ENCODE assay signal across 22 cellular contexts in genomic region chr1:78113156-78113916, GRCh38.
A peak's percentile ranks its signal among the peaks of the same experiment; 100 is the strongest.
DNase-seq lines count a peak whose midpoint lies in the region; ATAC-seq and TF ChIP-seq lines count a peak whose summit lies in the region.
"Had no signal": no experiment of that assay in that cellular context is flagged by ENCODE, and none has a peak within 500 bp of the region (broad histone marks: within the 10 kb centered on the region; RNA-seq: fewer than 3 reads in every experiment).

No MANE protein-coding gene starts in this region.

- BruUV-seq in IMR-90 (replicated peaks; lab: Mats Ljungman, UMichigan), result no TSS peak

- H3K18ac ChIP-seq in IMR-90 (ENCODE audit: low read depth, low read length), result peak overlapping the region; percentile 62; the same call in 1 of the 2 replicates

- DNase-seq in IMR-90 (no peak), WTC11 (ENCODE audit: low spot score) (no peak), esophagus squamous epithelium (lab: John Stamatoyannopoulos, UW) (no peak), NCI-H748 (lab: John Stamatoyannopoulos, UW; ENCODE audit: unreplicated experiment) (no peak), NCI-H524 (lab: John Stamatoyannopoulos, UW) (no peak)
- DNase-seq: activated CD4-positive, alpha-beta T cell treated with anti-CD3 and anti-CD28 coated beads for 4 hours; activated effector memory CD4-positive, alpha-beta T cell treated with anti-CD3 and anti-CD28 coated beads, Interleukin-2, amount 50 U/mL, for 16 hours; activated naive CD8-positive, alpha-beta T cell treated with anti-CD3 and anti-CD28 coated beads, Interleukin-2, amount 10 ng/mL, durations not matched to agents 7 days and 5 days; COR-L47; mesendoderm; NCI-H1436 treated with DMSO at 0.1 percent for 48 hours; NCI-H2081 treated with DMSO at 0.1 percent for 48 hours; NCI-H2227 treated with DMSO at 0.1 percent for 48 hours; NCI-H526 treated with DMSO at 0.1 percent for 48 hours; stimulated activated CD4-positive, alpha-beta T cell treated with anti-CD3 and anti-CD28 coated beads, Interleukin-4, amount 100 ng/mL, for 4 hours; trophoblast cell had no signal

- no peaks in the 10 kb centered on the region for H3K9me3 Mint-ChIP-seq in WTC11
- H3K9me3 Mint-ChIP-seq: activated naive CD8-positive, alpha-beta T cell treated with anti-CD3 and anti-CD28 coated beads, Interleukin-2, amount 10 ng/mL, durations not matched to agents 7 days and 5 days; central memory CD8-positive, alpha-beta T cell; dendritic cell treated with granulocyte-macrophage colony-stimulating factor and Interleukin-4, amounts not matched to agents 40 ng/mL and 50 ng/mL, for 4 days; endodermal cell; T-helper 2 cell treated with Interferon-gamma antibody and Interleukin-4, amounts not matched to agents 5 μg/mL and 100 μg/mL, for 36 hours had no signal

- H4K5ac ChIP-seq in IMR-90 (ENCODE audit: low read depth, low read length), result peak overlapping the region; percentile 5; the same call in 1 of the 2 replicates

- no peaks in the 10 kb centered on the region for H3K4me1 Mint-ChIP-seq in WTC11
- H3K4me1 Mint-ChIP-seq: central memory CD8-positive, alpha-beta T cell had no signal

- H2AK9ac ChIP-seq in IMR-90 (replicated peaks; ENCODE audit: low read depth, low read length, poor library complexity), result no peak overlapping the region

- no peak overlapping the region for H2BK15ac ChIP-seq in IMR-90 (ENCODE audit: low read depth, low read length)

- H3K27me3 ChIP-seq in IMR-90 (ENCODE audit: control insufficient read depth, insufficient read depth, low read length), result no peaks in the 10 kb centered on the region
- no peaks in the 10 kb centered on the region for H3K27me3 ChIP-seq in esophagus squamous epithelium
- H3K27me3 ChIP-seq in skeletal muscle tissue (ENCODE audit: control insufficient read depth in 3 of 3, insufficient read depth in 3 of 3, low read length in 3 of 3), result no peaks in the 10 kb centered on the region

- H4K20me1 ChIP-seq in IMR-90 (ENCODE audit: insufficient read depth, low read length), result no peaks in the 10 kb centered on the region

- H3K9ac ChIP-seq in IMR-90 (ENCODE audit: low read depth, low read length), result no peak overlapping the region
- H3K9ac ChIP-seq in skeletal muscle tissue (ENCODE audit: low read depth in 1 of 3, low read length in 3 of 3), result no peak overlapping the region

- TF ChIP-seq RAD21 in IMR-90 (IDR thresholded peaks at IDR 0.05; ENCODE audit: low read length), result no peak

- in situ Hi-C loops in IMR-90 (cut with MboI; ENCODE audit: low sequenced_read_pairs), result loop anchor here (10.0 to 25.0 kb wide), 3 partner anchors 139 to 526 kb away; partner anchors contain the start of gene FUBP1

- H3K4me1 ChIP-seq in IMR-90 (ENCODE audit: control insufficient read depth, insufficient read depth, low read length), result 0 out of 2 replicates have a peak, but pooled peaks cover 2% of the 10 kb centered on the region
- H3K4me1 ChIP-seq in esophagus squamous epithelium, result peaks cover 0 to 15% (median 4%) of the 10 kb centered on the region in 3 donors
- peaks cover 6 to 13% (median 9%) of the 10 kb centered on the region in 3 donors for H3K4me1 ChIP-seq in skeletal muscle tissue (ENCODE audit: control insufficient read depth in 3 of 3, insufficient read depth in 3 of 3, low read length in 3 of 3)

- H3K36me3 Mint-ChIP-seq in WTC11, result no peaks in the 10 kb centered on the region
- H3K36me3 Mint-ChIP-seq: activated naive CD8-positive, alpha-beta T cell treated with anti-CD3 and anti-CD28 coated beads, Interleukin-2, amount 10 ng/mL, durations not matched to agents 7 days and 5 days had no signal

- H3K36me3 ChIP-seq in IMR-90 (ENCODE audit: control insufficient read depth, insufficient read depth, low read length) (no peaks in the 10 kb centered on the region), esophagus squamous epithelium (no peaks in the 10 kb centered on the region), skeletal muscle tissue (ENCODE audit: control insufficient read depth in 3 of 3, insufficient read depth in 3 of 3, low read length in 3 of 3) (no peaks in the 10 kb centered on the region)

- no peak overlapping the region for H3K23ac ChIP-seq in IMR-90 (ENCODE audit: low read depth, low read length)

- H4K91ac ChIP-seq in IMR-90 (ENCODE audit: insufficient read depth, low read depth, low read length), result no peak overlapping the region

- H2BK120ac ChIP-seq in IMR-90 (ENCODE audit: low read depth, low read length), result peak overlapping the region; percentile 1; the same call in 1 of the 2 replicates

- no peak overlapping the region for H3K4me3 ChIP-seq in IMR-90 (ENCODE audit: insufficient read depth, low read depth, low read length)
- H3K4me3 ChIP-seq in esophagus squamous epithelium, result no peak overlapping the region
- H3K4me3 ChIP-seq in skeletal muscle tissue (ENCODE audit: low read length in 3 of 3), result peak overlapping the region in 1 of 3 donors; percentile 63

- 88% methylated on average over 3 of the region's 6 CpGs; no CpG with 5 or more reads in 1 of the 2 experiments for WGBS in IMR-90 (ENCODE audit: extremely low coverage in 2 of 2, insufficient read length in 1 of 2), 2 experiments
- WGBS in esophagus squamous epithelium, 2 donors, result 68 to 83% methylated on average over 6 of the region's 6 CpGs

- intact Hi-C loops in IMR-90 (cut with micrococcal nuclease) (loop anchor here (10.0 kb wide), 1 partner anchor 289 kb away; no protein-coding TSS in a partner anchor), esophagus squamous epithelium (cut with DNase I) (loop anchor here (10.0 kb wide), 1 partner anchor 139 kb away; the partner anchor contains the start of gene FUBP1)

- no peak overlapping the region for H2AFZ ChIP-seq in IMR-90 (replicated peaks; ENCODE audit: low read length, poor library complexity)

- ATAC-seq in IMR-90 (ENCODE audit: low read depth) (no peak), WTC11 (no peak), GM18870 (IDR thresholded peaks at IDR 0.05; ENCODE audit: unreplicated experiment) (no peak)

- no peak overlapping the region for H3K27ac Mint-ChIP-seq in WTC11
- H3K27ac Mint-ChIP-seq: activated naive CD8-positive, alpha-beta T cell treated with anti-CD3 and anti-CD28 coated beads, Interleukin-2, amount 10 ng/mL, durations not matched to agents 7 days and 5 days; dendritic cell treated with granulocyte-macrophage colony-stimulating factor and Interleukin-4, amounts not matched to agents 40 ng/mL and 50 ng/mL, for 4 days; endodermal cell; T-helper 2 cell treated with Interferon-gamma antibody and Interleukin-4, amounts not matched to agents 5 μg/mL and 100 μg/mL, for 36 hours had no signal

- H3K9me1 ChIP-seq in IMR-90 (ENCODE audit: insufficient read depth, low read length), result peaks cover 2% of the 10 kb centered on the region; the same call in 1 of the 2 replicates

- H2BK20ac ChIP-seq in IMR-90 (ENCODE audit: low read depth, low read length), result peak overlapping the region; percentile 29; the same call in 1 of the 2 replicates

- no peak overlapping the region for H3K4me2 ChIP-seq in IMR-90 (ENCODE audit: low read depth, low read length)

- dilution Hi-C loops in IMR-90 (cut with HindIII; ENCODE audit: low sequenced_read_pairs, unreplicated experiment), result no loop called here

- H3K4me3 Mint-ChIP-seq in WTC11, result no peak overlapping the region
- H3K4me3 Mint-ChIP-seq: activated naive CD8-positive, alpha-beta T cell treated with anti-CD3 and anti-CD28 coated beads, Interleukin-2, amount 10 ng/mL, durations not matched to agents 7 days and 5 days; central memory CD8-positive, alpha-beta T cell; dendritic cell treated with granulocyte-macrophage colony-stimulating factor and Interleukin-4, amounts not matched to agents 40 ng/mL and 50 ng/mL, for 4 days; endodermal cell; T-helper 2 cell treated with Interferon-gamma antibody and Interleukin-4, amounts not matched to agents 5 μg/mL and 100 μg/mL, for 36 hours had no signal

- POLR2A ChIA-PET in IMR-90 (lab: Charles Lee; ENCODE audit: unreplicated experiment), result interaction anchor here (1.1 kb wide), 1 partner anchor 109 kb away, joined by 3 read pairs; the partner anchor contains the start of gene DNAJB4
- POLR2A ChIA-PET in WTC11 (lab: Charles Lee), result interaction anchor here (1.0 kb wide), 1 partner anchor 126 kb away, joined by 4 read pairs; no protein-coding TSS in a partner anchor

- no peak overlapping the region for H3K56ac ChIP-seq in IMR-90 (ENCODE audit: extremely low read depth, insufficient read depth, low read length)

- no peak overlapping the region for H3K27ac ChIP-seq in IMR-90 (ENCODE audit: insufficient read depth, low read length)
- peak overlapping the region in 3 of 4 donors; percentile 45 to 72 (median 46) for H3K27ac ChIP-seq in esophagus squamous epithelium
- H3K27ac ChIP-seq in skeletal muscle tissue (ENCODE audit: low read depth, low read length), result peak overlapping the region; percentile 33

- H2AK5ac ChIP-seq in IMR-90 (ENCODE audit: low read depth, low read length), result no peak overlapping the region

- H3K14ac ChIP-seq in IMR-90 (replicated peaks; ENCODE audit: low read depth, low read length), result no peak overlapping the region

- H2BK5ac ChIP-seq in IMR-90 (ENCODE audit: low read depth, low read length, poor library complexity, severe bottlenecking), result no peak overlapping the region

- H3K9me3 ChIP-seq in IMR-90 (ENCODE audit: control insufficient read depth, insufficient read depth, low read length) (no peaks in the 10 kb centered on the region), esophagus squamous epithelium (no peaks in the 10 kb centered on the region), skeletal muscle tissue (ENCODE audit: control insufficient read depth in 3 of 3, low read length in 3 of 3) (no peaks in the 10 kb centered on the region)

- CTCF ChIA-PET in IMR-90 (lab: Yijun Ruan, JAX) (interaction anchor here (0.7 to 1.7 kb wide), 3 partner anchors 42 to 240 kb away, joined by 4 to 7 read pairs (median 7); partner anchors contain the start of gene DNAJB4), WTC11 (lab: Charles Lee) (interaction anchor here (0.7 to 2.2 kb wide), 9 partner anchors 9 to 132 kb away, joined by 3 to 16 read pairs (median 7); partner anchors contain the start of genes DNAJB4 and GIPC2)

- no peaks in the 10 kb centered on the region for H3K27me3 Mint-ChIP-seq in WTC11 (ENCODE audit: low read depth)
- H3K27me3 Mint-ChIP-seq: activated naive CD8-positive, alpha-beta T cell treated with anti-CD3 and anti-CD28 coated beads, Interleukin-2, amount 10 ng/mL, durations not matched to agents 7 days and 5 days; central memory CD8-positive, alpha-beta T cell; dendritic cell treated with granulocyte-macrophage colony-stimulating factor and Interleukin-4, amounts not matched to agents 40 ng/mL and 50 ng/mL, for 4 days had no signal

- TF ChIP-seq POLR2A in IMR-90 (IDR thresholded peaks at IDR 0.05; ENCODE audit: low read depth, low read length) (no peak), esophagus squamous epithelium (IDR thresholded peaks at IDR 0.05) (no peak)

- H3K4ac ChIP-seq in IMR-90 (ENCODE audit: low read depth, low read length), result no peak overlapping the region; the same call in 1 of the 2 replicates

- no peak for TF ChIP-seq CTCF in IMR-90 (conservative IDR thresholded peaks at IDR 0.05; ENCODE audit: low read depth, low read length)
- no peak for TF ChIP-seq CTCF in WTC11 (IDR thresholded peaks at IDR 0.05)
- no peak for TF ChIP-seq CTCF in esophagus squamous epithelium (IDR thresholded peaks at IDR 0.05)

- peak overlapping the region in 1 of 2 experiments; percentile 1; a peak in 2 of 4 replicates for H4K8ac ChIP-seq in IMR-90 (ENCODE audit: low read depth in 2 of 2, low read length in 2 of 2)

- H3K79me1 ChIP-seq in IMR-90 (ENCODE audit: low read depth in 1 of 2, low read length in 2 of 2), result peaks cover 0 to 4% of the 10 kb centered on the region in 2 experiments; a peak in 2 of 4 replicates
